Comparison of ENCODE assay signal across 23 cellular contexts in genomic region chr2:217305882-217306281, GRCh38.
A peak's percentile ranks its signal among the peaks of the same experiment; 100 is the strongest.
DNase-seq lines count a peak whose midpoint lies in the region; ATAC-seq, FAIRE-seq and TF ChIP-seq lines count a peak whose summit lies in the region.
"Had no signal": no experiment of that assay in that cellular context is flagged by ENCODE, and none has a peak within 500 bp of the region (broad histone marks: within the 10 kb centered on the region; RNA-seq: fewer than 3 reads in every experiment).

No MANE protein-coding gene starts in this region.

- intact Hi-C loops in mammary epithelial cell (cut with micrococcal nuclease) (no loop called here), breast epithelium (cut with DNase I; ENCODE audit: low total_unique reads) (no loop called here)

- dilution Hi-C loops in mammary epithelial cell (cut with HindIII; ENCODE audit: low sequenced_read_pairs), result no loop called here

- peak; percentile 71 for DNase-seq in mammary epithelial cell
- DNase-seq in breast epithelium (ENCODE audit: low spot score in 2 of 2), result no peak
- peak; percentile 76 for DNase-seq in bronchial epithelial cell (ENCODE audit: low read depth)
- peak; percentile 51 to 78 for DNase-seq in foreskin keratinocyte
- DNase-seq in kidney tubule cell (ENCODE audit: low spot score), result peak; percentile 13
- no peak for DNase-seq in chondrocyte (ENCODE audit: low spot score)
- DNase-seq in activated CD4-positive, alpha-beta T cell treated with anti-CD3 and anti-CD28 coated beads for 4 hours, result no peak
- DNase-seq: BE2C; C1 segment of cervical spinal cord; Caco-2; Calu3; CD4-positive, alpha-beta T cell; CD8-positive, alpha-beta T cell; DMS79 treated with DMSO at 0.1 percent for 48 hours; GF-D8 had no signal

- in situ Hi-C loops in mammary epithelial cell (cut with MboI; ENCODE audit: low sequenced_read_pairs in 2 of 2), result no loop called here

- H3K9me3 Mint-ChIP-seq in chondrocyte (ENCODE audit: low read depth), result peaks cover 3% of the 10 kb centered on the region
- H3K9me3 Mint-ChIP-seq: CD4-positive, alpha-beta T cell; CD8-positive, alpha-beta T cell had no signal

- H3K79me2 ChIP-seq in mammary epithelial cell (ENCODE audit: insufficient read depth, low read length), result no peaks in the 10 kb centered on the region

- H3K4me1 ChIP-seq in mammary epithelial cell (ENCODE audit: insufficient read depth, low read length) (peaks cover 8% of the 10 kb centered on the region), breast epithelium (no peaks in the 10 kb centered on the region), foreskin keratinocyte (peaks cover 3% of the 10 kb centered on the region)
- H3K4me1 ChIP-seq: A549, BE2C, BLaER1, Caco-2 had no signal

- CTCF ChIA-PET in mammary epithelial cell (lab: Charles Lee; ENCODE audit: low non-redundant PET), result no interaction called here

- no peak overlapping the region for H3K27ac ChIP-seq in mammary epithelial cell (ENCODE audit: insufficient read depth, low read depth, low read length)
- no peak overlapping the region for H3K27ac ChIP-seq in breast epithelium
- no peak overlapping the region for H3K27ac ChIP-seq in foreskin keratinocyte
- H3K27ac ChIP-seq: 22Rv1, A549, BLaER1 had no signal

- TF ChIP-seq CTCF in mammary epithelial cell (conservative IDR thresholded peaks at IDR 0.05 in 1 of 2, IDR thresholded peaks at IDR 0.05 in 1 of 2; ENCODE audit: extremely low read depth in 1 of 2, insufficient read depth in 1 of 2, low read depth in 1 of 2, low read length in 2 of 2) (no peak), breast epithelium (IDR thresholded peaks at IDR 0.05) (no peak), bronchial epithelial cell (IDR thresholded peaks at IDR 0.05; ENCODE audit: insufficient read depth, low read length, severe bottlenecking) (no peak), foreskin keratinocyte (conservative IDR thresholded peaks at IDR 0.05) (no peak), chondrocyte (IDR thresholded peaks at IDR 0.05) (no peak)

- H3K4me1 Mint-ChIP-seq in chondrocyte (ENCODE audit: low read depth), result no peaks in the 10 kb centered on the region

- H3K36me3 Mint-ChIP-seq in chondrocyte (ENCODE audit: low read depth), result peaks cover 2% of the 10 kb centered on the region
- H3K36me3 Mint-ChIP-seq: CD14-positive monocyte had no signal

- no peak for FAIRE-seq in bronchial epithelial cell (lab: Jason Lieb, UNC)
- FAIRE-seq: A549, D721Med, G401.6, GM12891 had no signal

- H3K27ac Mint-ChIP-seq in chondrocyte (ENCODE audit: unreplicated experiment), result no peak overlapping the region
- H3K27ac Mint-ChIP-seq: CD14-positive monocyte; CD4-positive, alpha-beta T cell; CD8-positive, alpha-beta T cell had no signal

- H3K36me3 ChIP-seq in mammary epithelial cell (ENCODE audit: insufficient read depth, low read length) (no peaks in the 10 kb centered on the region), breast epithelium (no peaks in the 10 kb centered on the region), bronchial epithelial cell (ENCODE audit: control insufficient read depth, insufficient read depth, low read length) (no peaks in the 10 kb centered on the region)
- H3K36me3 ChIP-seq: BE2C, BLaER1 had no signal

- H3K27me3 Mint-ChIP-seq in chondrocyte (ENCODE audit: low read depth), result no peaks in the 10 kb centered on the region
- H3K27me3 Mint-ChIP-seq: CD4-positive, alpha-beta T cell had no signal

- WGBS in mammary epithelial cell (ENCODE audit: low coverage, missing lambda C conversion rate), result 86% methylated on average over 3 of the region's 3 CpGs

- no peaks in the 10 kb centered on the region for H4K20me1 ChIP-seq in mammary epithelial cell (ENCODE audit: insufficient read depth, low read length)
- H4K20me1 ChIP-seq: BLaER1 had no signal

- H3K4me3 ChIP-seq in mammary epithelial cell (replicated peaks in 1 of 3; ENCODE audit: insufficient read depth in 1 of 3, low read depth in 2 of 3, low read length in 3 of 3) (no peak overlapping the region), breast epithelium (no peak overlapping the region), bronchial epithelial cell (ENCODE audit: low read depth, low read length) (no peak overlapping the region)
- H3K4me3 ChIP-seq: A549, BLaER1 had no signal

- H3K27me3 ChIP-seq in mammary epithelial cell (ENCODE audit: insufficient read depth, low read length) (no peaks in the 10 kb centered on the region), breast epithelium (no peaks in the 10 kb centered on the region), bronchial epithelial cell (ENCODE audit: control insufficient read depth, insufficient read depth, low read length) (no peaks in the 10 kb centered on the region), foreskin keratinocyte (no peaks in the 10 kb centered on the region)
- H3K27me3 ChIP-seq: BE2C, BLaER1 had no signal

- ATAC-seq in foreskin keratinocyte (peak; percentile 61), HG03196 (IDR thresholded peaks at IDR 0.05; ENCODE audit: unreplicated experiment) (no peak)
- ATAC-seq: A549; CD8-positive, alpha-beta T cell had no signal

- no peak overlapping the region for H3K4me2 ChIP-seq in mammary epithelial cell (ENCODE audit: insufficient read depth, low read depth, low read length)
- H3K4me2 ChIP-seq: A549, BLaER1 had no signal

- BruUV-seq in mammary epithelial cell (replicated peaks; lab: Mats Ljungman, UMichigan), result no TSS peak

- no peak for TF ChIP-seq POLR2A in breast epithelium (IDR thresholded peaks at IDR 0.05)

- H3K9me3 ChIP-seq in mammary epithelial cell (replicated peaks; ENCODE audit: insufficient read depth, low read length) (no peaks in the 10 kb centered on the region), breast epithelium (no peaks in the 10 kb centered on the region)
- H3K9me3 ChIP-seq: A549, BE2C, Caco-2 had no signal

- H3K4me3 Mint-ChIP-seq in chondrocyte (ENCODE audit: unreplicated experiment), result no peak overlapping the region
- H3K4me3 Mint-ChIP-seq: CD4-positive, alpha-beta T cell; CD8-positive, alpha-beta T cell had no signal

- H2AFZ ChIP-seq in mammary epithelial cell (ENCODE audit: low read depth, low read length), result no peak overlapping the region

- H3K9ac ChIP-seq in mammary epithelial cell (ENCODE audit: insufficient read depth, low read length), result no peak overlapping the region
- H3K9ac ChIP-seq: BLaER1 had no signal

Comparison
In these comparisons a context has a peak if more than half of its experiments do, and no peak if none do; other contexts are left out.
1. DNase-seq: peak in mammary epithelial cell (single experiment), bronchial epithelial cell (single experiment), foreskin keratinocyte (2 of 2) and kidney tubule cell (single experiment); none in breast epithelium (0 of 2), chondrocyte (single experiment) and activated CD4-positive, alpha-beta T cell treated with anti-CD3 and anti-CD28 coated beads for 4 hours (0 of 2).